In the genomic region with DNA sequence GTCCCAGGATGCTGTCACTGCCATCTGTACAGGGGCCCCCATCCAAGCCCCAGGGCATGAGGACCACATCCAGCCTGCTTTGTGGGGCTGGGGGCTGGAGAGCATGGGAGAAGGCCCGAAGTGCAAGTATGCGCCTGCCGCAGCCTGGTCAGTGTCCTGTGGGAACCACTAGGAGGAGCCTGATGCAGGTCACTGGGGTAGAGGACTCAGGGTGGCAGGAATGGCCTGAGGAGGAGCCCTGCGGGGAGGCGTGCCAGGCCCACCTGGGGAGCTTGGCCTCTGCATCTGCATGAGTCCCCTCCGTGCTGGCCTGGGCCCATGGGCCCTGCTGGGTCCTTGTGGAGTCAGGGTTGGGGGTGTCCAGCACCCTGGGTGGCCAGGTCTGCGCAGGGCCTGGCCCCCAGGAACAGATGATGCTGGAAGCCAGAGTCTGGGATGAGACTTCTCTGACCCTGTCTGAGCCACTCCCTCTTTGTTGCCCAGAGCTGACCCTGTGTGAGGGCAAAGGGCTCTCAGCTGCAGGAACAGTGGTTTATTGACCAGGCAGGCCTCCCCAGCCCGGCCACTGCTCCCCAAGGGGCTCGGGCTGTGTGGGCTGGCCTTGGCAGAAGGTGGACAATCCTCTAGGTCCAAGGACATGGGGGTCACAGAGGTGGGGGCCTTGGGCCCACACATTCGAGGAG, we compare ENCODE assay signal across 4 cellular contexts. TPM values are rescaled to one million over a fixed set of nuclear protein-coding genes. Genes with fewer than 3 reads are reported as not detected.
"Had no signal": no experiment of that assay in that cellular context is flagged by ENCODE, and none has a peak within 500 bp of the region (broad histone marks: within the 10 kb centered on the region; RNA-seq: fewer than 3 reads in every experiment).

No MANE protein-coding gene starts in this region.

RNA-seq across cellular contexts. Expression of a gene that starts 23.7 kb away (rescaled TPM):
- total RNA-seq: activated CD4-positive, alpha-beta T cell treated with anti-CD3 and anti-CD28 coated beads for 36 hours; activated CD8-positive, alpha-beta T cell treated with anti-CD3 and anti-CD28 coated beads, Interleukin-2, amount 10 ng/mL, durations not matched to agents 7 days and 5 days; activated naive CD8-positive, alpha-beta T cell treated with anti-CD3 and anti-CD28 coated beads for 36 hours; T-helper 17 cell had no signal
